In genomic region chr1:182740120-182740519, GRCh38 we compare ENCODE assay signal across 1 cellular context.
TF ChIP-seq lines count a peak whose summit lies in the region.

No MANE protein-coding gene starts in this region.

TF ChIP-seq in GM23338, 12 proteins besides CTCF, POLR2A, EP300 and RAD21 (continued from another document):
- TF ChIP-seq REST (IDR thresholded peaks at IDR 0.05; ENCODE audit: unreplicated experiment) (no peak), JUNB (IDR thresholded peaks at IDR 0.05; ENCODE audit: unreplicated experiment) (no peak), ETS1 (IDR thresholded peaks at IDR 0.05) (no peak), ZNF114 (CRISPR knock-in tag; IDR thresholded peaks at IDR 0.05) (no peak), NANOG (IDR thresholded peaks at IDR 0.05; ENCODE audit: borderline replicate concordance) (no peak), STAT1 (IDR thresholded peaks at IDR 0.05; ENCODE audit: unreplicated experiment) (no peak), EZH2 (IDR thresholded peaks at IDR 0.05; ENCODE audit: low read depth, unreplicated experiment) (no peak), POLR2AphosphoS5 (IDR thresholded peaks at IDR 0.05; ENCODE audit: low read depth) (no peak), EZH2phosphoT487 (IDR thresholded peaks at IDR 0.05; ENCODE audit: unreplicated experiment) (no peak), CREB1 (CRISPR knock-in tag; IDR thresholded peaks at IDR 0.05; ENCODE audit: low read depth) (no peak)
TF ChIP-seq in GM23338: peak in this region for 0.
